Comparison of ENCODE assay signal across 25 cellular contexts in genomic region chr1:42037586-42037985, GRCh38.
DNase-seq lines count a peak whose midpoint lies in the region; TF ChIP-seq lines count a peak whose summit lies in the region.
"Had no signal": no experiment of that assay in that cellular context is flagged by ENCODE, and none has a peak within 500 bp of the region (broad histone marks: within the 10 kb centered on the region; RNA-seq: fewer than 3 reads in every experiment).

No MANE protein-coding gene starts in this region.

- DNase-seq in NCI-H2029 treated with DMSO at 0.1 percent for 48 hours (lab: John Stamatoyannopoulos, UW) (peak; percentile 49), NCI-H2029 (lab: John Stamatoyannopoulos, UW) (no peak), SW480 (ENCODE audit: low spot score) (peak; percentile 57), left kidney (ENCODE audit: low read depth, low spot score) (peak; percentile 38), putamen (ENCODE audit: low spot score) (peak; percentile 8), ascending aorta (ENCODE audit: low spot score in 2 of 2) (no peak), BE2C (no peak), SK-N-DZ (ENCODE audit: low spot score) (no peak)
- DNase-seq: AML-193; C1 segment of cervical spinal cord; CD4-positive, alpha-beta memory T cell; CD4-positive, CD25-positive, alpha-beta regulatory T cell; CD8-positive, alpha-beta memory T cell; COR-L47; DMS 273 treated with DMSO at 0.1 percent for 48 hours; DMS153; DMS53; DMS79; DND-41; EL; GDM1 had no signal

- intact Hi-C loops in ascending aorta (cut with DNase I), result loop anchor here (5.0 to 10.0 kb wide), 5 partner anchors 425 to 885 kb away; partner anchors contain the start of genes CCDC30, FOXO6 and YBX1

- H3K36me3 ChIP-seq in ascending aorta, result no peaks in the 10 kb centered on the region
- H3K36me3 ChIP-seq in BE2C, result no peaks in the 10 kb centered on the region
- H3K36me3 ChIP-seq: BLaER1 had no signal

- H3K9me3 ChIP-seq in ascending aorta, result no peaks in the 10 kb centered on the region
- H3K9me3 ChIP-seq in BE2C, result no peaks in the 10 kb centered on the region
- H3K9me3 ChIP-seq: A549, BLaER1 had no signal

- H3K4me1 ChIP-seq in ascending aorta (peaks cover 6 to 7% of the 10 kb centered on the region in 2 donors), BE2C (no peaks in the 10 kb centered on the region)

- H3K4me3 ChIP-seq in ascending aorta, result no peak overlapping the region
- no peak overlapping the region for H3K4me3 ChIP-seq in BE2C (ENCODE audit: low read depth, low read length)
- H3K4me3 ChIP-seq: A549, BLaER1, GM12878 had no signal

- H3K27me3 ChIP-seq in ascending aorta (no peaks in the 10 kb centered on the region), BE2C (peaks cover 11% of the 10 kb centered on the region)

- TF ChIP-seq CTCF in ascending aorta (IDR thresholded peaks at IDR 0.05) (no peak), BE2C (IDR thresholded peaks at IDR 0.05; ENCODE audit: low read depth, low read length) (no peak)

- H3K27ac ChIP-seq in ascending aorta, result no peak overlapping the region
- H3K27ac ChIP-seq: 22Rv1, A549, BLaER1 had no signal

Comparison
In these comparisons a context has a peak if more than half of its experiments do, and no peak if none do; other contexts are left out.
1. DNase-seq: peak in NCI-H2029 treated with DMSO at 0.1 percent for 48 hours (single experiment), SW480 (single experiment), left kidney (single experiment) and putamen (single experiment); none in NCI-H2029 (single experiment), ascending aorta (0 of 2), BE2C (single experiment) and SK-N-DZ (single experiment).